In genomic region chr9:117430813-117431212, GRCh38 we compare ENCODE assay signal across 22 cellular contexts.
"Had no signal": no experiment of that assay in that cellular context is flagged by ENCODE, and none has a peak within 500 bp of the region (broad histone marks: within the 10 kb centered on the region; RNA-seq: fewer than 3 reads in every experiment).

No MANE protein-coding gene starts in this region.

- H3K9ac ChIP-seq: SK-N-SH had no signal

- DNase-seq: KBM-7, NCI-H1092, NCI-H1105 treated with DMSO at 0.1 percent for 48 hours, NCI-H1417 treated with DMSO at 0.1 percent for 48 hours, NCI-H146, NCI-H1694 treated with DMSO at 0.1 percent for 48 hours, NCI-H1930, NCI-H2081 treated with DMSO at 0.1 percent for 48 hours, NCI-H2171, NCI-H226, NCI-H446, NCI-H510A, NCI-H524 treated with DMSO at 0.1 percent for 48 hours, NCI-H774, PC-3, SHP77, SK-N-SH, SW 1271, T-cell had no signal

- H3K9me3 ChIP-seq: SK-N-SH had no signal

- H3K4me2 ChIP-seq: SK-N-SH had no signal

- ATAC-seq: Panc1, PC-3, T-cell had no signal

- H3K27ac ChIP-seq: HL-60, RWPE1 had no signal
